ENCODE assay signal across 17 cellular contexts in the genomic region with DNA sequence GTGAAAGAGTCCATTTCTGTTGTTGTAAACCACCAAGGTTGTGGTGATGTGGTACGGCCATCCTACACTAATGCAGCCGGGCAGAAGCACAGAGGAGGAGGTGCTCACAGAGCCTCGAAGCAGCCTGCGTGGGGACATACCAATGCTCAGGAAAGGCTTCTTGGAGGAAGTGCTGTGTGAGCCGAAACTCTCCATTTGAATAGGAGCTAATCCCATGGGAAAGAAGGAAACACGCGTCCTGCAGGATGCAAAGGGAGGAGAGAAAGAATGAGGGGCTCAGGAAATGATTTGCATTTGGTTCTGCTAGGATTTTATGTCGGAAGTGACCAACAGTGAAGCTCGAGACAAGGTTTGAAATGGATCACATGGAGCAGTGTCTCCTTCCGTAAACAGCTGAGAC.
DNase-seq lines count a peak whose midpoint lies in the region; ATAC-seq, FAIRE-seq and TF ChIP-seq lines count a peak whose summit lies in the region.
"Had no signal": no experiment of that assay in that cellular context is flagged by ENCODE, and none has a peak within 500 bp of the region (broad histone marks: within the 10 kb centered on the region; RNA-seq: fewer than 3 reads in every experiment).

No MANE protein-coding gene starts in this region.

- CTCF ChIA-PET in A673 (lab: Charles Lee) = no interaction called here
- CTCF ChIA-PET in H1 (lab: Charles Lee; ENCODE audit: partially characterized antibody) = interaction anchor here (0.8 kb wide), 1 partner anchor 9 kb away, joined by 4 read pairs; no protein-coding TSS in a partner anchor

- H4K91ac ChIP-seq in H1 (replicated peaks; ENCODE audit: insufficient read length, low read length) = no peak overlapping the region

- no peak overlapping the region for H2BK20ac ChIP-seq in H1 (ENCODE audit: low read length)

- TF ChIP-seq CTCF in A673 (conservative IDR thresholded peaks at IDR 0.05; ENCODE audit: low read depth, low read length) (no peak), H1 (IDR thresholded peaks at IDR 0.05; ENCODE audit: control extremely low read depth in 1 of 3, insufficient read depth in 1 of 3, low read depth in 1 of 3, low read length in 3 of 3) (no peak)

- no peaks in the 10 kb centered on the region for H3K23me2 ChIP-seq in H1 (ENCODE audit: low read depth, low read length)

- no peak overlapping the region; the same call in 1 of the 2 replicates for H2BK5ac ChIP-seq in H1 (ENCODE audit: low read depth, low read length)

- H3K4ac ChIP-seq in H1 (replicated peaks; ENCODE audit: insufficient read length, low read depth, low read length) = no peak overlapping the region

- TF ChIP-seq EP300 in H1 (IDR thresholded peaks at IDR 0.05; ENCODE audit: borderline replicate concordance in 1 of 2, low read depth in 2 of 2, low read length in 2 of 2) = no peak

- no peaks in the 10 kb centered on the region for H4K20me1 ChIP-seq in H1 (replicated peaks in 1 of 2; ENCODE audit: control insufficient read depth in 1 of 2, insufficient read depth in 2 of 2, low read length in 2 of 2)
- H4K20me1 ChIP-seq: BLaER1 had no signal

- H3K27me3 ChIP-seq in A673 (replicated peaks; ENCODE audit: insufficient read depth, low read depth, low read length, poor library complexity) (no peaks in the 10 kb centered on the region), HUES48 (ENCODE audit: control insufficient read depth, insufficient read depth, low read length) (no peaks in the 10 kb centered on the region), H1 (replicated peaks in 1 of 4; ENCODE audit: control insufficient read depth in 3 of 4, extremely low read depth in 1 of 4, insufficient read depth in 3 of 4, low read length in 3 of 4) (no peaks in the 10 kb centered on the region)
- H3K27me3 ChIP-seq: BLaER1 had no signal

- H3K79me2 ChIP-seq in H1 (ENCODE audit: control insufficient read depth in 1 of 2, insufficient read depth in 2 of 2, low read length in 2 of 2) = no peaks in the 10 kb centered on the region

- BruUV-seq in A673 (replicated peaks; lab: Mats Ljungman, UMichigan) = no TSS peak

- no peak overlapping the region for H2AK5ac ChIP-seq in H1 (ENCODE audit: low read depth, low read length)

- H3K23ac ChIP-seq in H1 (ENCODE audit: insufficient read length) = no peak overlapping the region

- intact Hi-C loops in A673 (cut with micrococcal nuclease; ENCODE audit: unreplicated experiment) = no loop called here

- H3K14ac ChIP-seq in H1 (ENCODE audit: insufficient read length) = no peak overlapping the region

- H3K9ac ChIP-seq in HUES48 (ENCODE audit: low read depth, low read length) (no peak overlapping the region), H1 (replicated peaks in 1 of 4; ENCODE audit: extremely low read depth in 1 of 4, low read depth in 3 of 4, low read length in 3 of 4) (no peak overlapping the region)
- H3K9ac ChIP-seq: BLaER1 had no signal

- H3K4me2 ChIP-seq in H1 (ENCODE audit: insufficient read depth in 1 of 2, low read depth in 2 of 2, low read length in 2 of 2) = no peak overlapping the region
- H3K4me2 ChIP-seq: BLaER1 had no signal

- peak overlapping the region; percentile 54 for H2AFZ ChIP-seq in H1 (ENCODE audit: low read length)

- POLR2A ChIA-PET in A673 (lab: Charles Lee; ENCODE audit: low non-redundant PET) = no interaction called here
- POLR2A ChIA-PET in H1 (lab: Charles Lee; ENCODE audit: partially characterized antibody) = interaction anchor here (0.8 kb wide), 1 partner anchor 9 kb away, joined by 3 read pairs; no protein-coding TSS in a partner anchor

- no peak overlapping the region for H3K18ac ChIP-seq in H1 (ENCODE audit: extremely low read depth, low read length)

- no peak for TF ChIP-seq POLR2A in H1 (IDR thresholded peaks at IDR 0.05; ENCODE audit: control extremely low read depth in 1 of 2, low read depth in 2 of 2, low read length in 2 of 2)

- no peak overlapping the region for H4K5ac ChIP-seq in H1 (ENCODE audit: insufficient read length, low read depth, low read length)

- H3K56ac ChIP-seq in H1 (replicated peaks; ENCODE audit: insufficient read length, low read depth, low read length) = no peak overlapping the region

- H2BK15ac ChIP-seq in H1 (ENCODE audit: low read length) = no peak overlapping the region

- no peaks in the 10 kb centered on the region for H3K79me1 ChIP-seq in H1 (ENCODE audit: low read depth, low read length)

- ATAC-seq in GM18867 (IDR thresholded peaks at IDR 0.05; ENCODE audit: unreplicated experiment) (no peak), HG02610 (IDR thresholded peaks at IDR 0.05; ENCODE audit: unreplicated experiment) (no peak)
- ATAC-seq: GM12878, HCT116 had no signal

- H4K8ac ChIP-seq in H1 (ENCODE audit: extremely low read depth, insufficient read depth, low read length) = no peak overlapping the region

- no peak overlapping the region for H2BK12ac ChIP-seq in H1 (ENCODE audit: low read depth, low read length)

- no peak overlapping the region for H2BK120ac ChIP-seq in H1 (replicated peaks; ENCODE audit: low read depth, low read length)

- H3K27ac ChIP-seq in A673 (ENCODE audit: low read depth, low read length, poor library complexity, severe bottlenecking) (peak overlapping the region; percentile 79), HUES48 (ENCODE audit: low read depth, low read length) (peak overlapping the region; percentile 51), H1 (ENCODE audit: low read depth, low read length) (no peak overlapping the region)
- H3K27ac ChIP-seq: 22Rv1, BLaER1, HL-60 had no signal

- TF ChIP-seq RAD21 in H1 (IDR thresholded peaks at IDR 0.05 in 1 of 2, conservative IDR thresholded peaks at IDR 0.05 in 1 of 2; ENCODE audit: low read depth in 2 of 2, low read length in 2 of 2) = no peak

- H3K4me3 ChIP-seq in A673 (ENCODE audit: low read depth, low read length, poor library complexity, severe bottlenecking) = peak overlapping the region; percentile 24
- H3K4me3 ChIP-seq in HUES48 (ENCODE audit: low read depth, low read length) = no peak overlapping the region
- H3K4me3 ChIP-seq in H1 (ENCODE audit: extremely low read depth in 1 of 4, insufficient read depth in 2 of 4, low read depth in 3 of 4, low read length in 4 of 4) = no peak overlapping the region
- H3K4me3 ChIP-seq: BLaER1, GM12878 had no signal

- DNase-seq in A673 (ENCODE audit: low spot score) (peak; percentile 70), H1 (ENCODE audit: low read depth in 1 of 2, low spot score in 2 of 2) (no peak), iPS DF 4.7 (ENCODE audit: extremely low read depth, low spot score) (peak; percentile 9), NCI-H2081 treated with DMSO at 0.1 percent for 48 hours (lab: John Stamatoyannopoulos, UW) (no peak), kidney glomerular epithelial cell (lab: John Stamatoyannopoulos, UW) (no peak)
- DNase-seq: AML-193, DMS 273 treated with DMSO at 0.1 percent for 48 hours, GOT3 had no signal

- no peak for FAIRE-seq in H1 (lab: Jason Lieb, UNC)
- FAIRE-seq: GM12878, GM18507 had no signal

- no peaks in the 10 kb centered on the region for H3K9me3 ChIP-seq in A673 (ENCODE audit: low read depth, low read length, poor library complexity, severe bottlenecking)
- H3K9me3 ChIP-seq in HUES48 (ENCODE audit: control insufficient read depth, insufficient read depth, low read length) = peaks cover 8% of the 10 kb centered on the region; the same call in 1 of the 2 replicates
- H3K9me3 ChIP-seq in H1 (ENCODE audit: insufficient read depth in 2 of 2, low read depth in 1 of 2, low read length in 1 of 2) = peaks cover 0 to 9% of the 10 kb centered on the region in 2 experiments; a peak in 2 of 4 replicates
- H3K9me3 ChIP-seq: BLaER1 had no signal

- 67% methylated on average over 10 of the region's 10 CpGs; no CpG with 5 or more reads in 1 of the 2 experiments for whole genome bisulfite sequencing in H1 (ENCODE audit: extremely low coverage in 1 of 2, insufficient coverage in 1 of 2, insufficient read length in 1 of 2, insufficient replicate concordance in 2 of 2, low coverage in 1 of 2, low lambda C conversion rate in 2 of 2, missing lambda C conversion rate in 1 of 2), 2 experiments

- H3K36me3 ChIP-seq in A673 (ENCODE audit: insufficient read depth, low read length, poor library complexity, severe bottlenecking) (no peaks in the 10 kb centered on the region), HUES48 (ENCODE audit: control insufficient read depth, insufficient read depth, low read length) (no peaks in the 10 kb centered on the region), H1 (ENCODE audit: control insufficient read depth in 2 of 4, insufficient read depth in 4 of 4, low read length in 3 of 4) (no peaks in the 10 kb centered on the region)
- H3K36me3 ChIP-seq: BLaER1 had no signal

- H3K4me1 ChIP-seq in A673 (ENCODE audit: insufficient read depth, low read length, poor library complexity, severe bottlenecking) = peaks cover 10% of the 10 kb centered on the region
- peaks cover 14% of the 10 kb centered on the region for H3K4me1 ChIP-seq in HUES48 (ENCODE audit: control insufficient read depth, insufficient read depth, low read length)
- peaks cover 0 to 2% (median 0%) of the 10 kb centered on the region in 4 experiments; a peak in 1 of 7 replicates for H3K4me1 ChIP-seq in H1 (replicated peaks in 1 of 4; ENCODE audit: control insufficient read depth in 3 of 4, insufficient read depth in 4 of 4, low read length in 3 of 4)
- H3K4me1 ChIP-seq: BLaER1 had no signal

TF ChIP-seq in H1, 55 proteins besides CTCF, POLR2A, EP300 and RAD21 (continues in another document):
- TF ChIP-seq SIRT6 (IDR thresholded peaks at IDR 0.05; ENCODE audit: low read length) = no peak
- TF ChIP-seq TEAD4 (IDR thresholded peaks at IDR 0.05; ENCODE audit: low read depth, low read length) = no peak
- TF ChIP-seq RXRA (IDR thresholded peaks at IDR 0.05; ENCODE audit: insufficient read depth, low read depth, low read length) = no peak
- TF ChIP-seq HDAC2 (IDR thresholded peaks at IDR 0.05; ENCODE audit: borderline replicate concordance in 1 of 2, low read depth in 2 of 2, low read length in 2 of 2) = no peak
- no peak for TF ChIP-seq CHD2 (IDR thresholded peaks at IDR 0.05; ENCODE audit: low read length)
- TF ChIP-seq SAP30 (IDR thresholded peaks at IDR 0.05; ENCODE audit: insufficient read depth, insufficient replicate concordance, low read length) = no peak
- TF ChIP-seq BACH1 (IDR thresholded peaks at IDR 0.05; ENCODE audit: low read length) = no peak
- TF ChIP-seq, protein P1, sequence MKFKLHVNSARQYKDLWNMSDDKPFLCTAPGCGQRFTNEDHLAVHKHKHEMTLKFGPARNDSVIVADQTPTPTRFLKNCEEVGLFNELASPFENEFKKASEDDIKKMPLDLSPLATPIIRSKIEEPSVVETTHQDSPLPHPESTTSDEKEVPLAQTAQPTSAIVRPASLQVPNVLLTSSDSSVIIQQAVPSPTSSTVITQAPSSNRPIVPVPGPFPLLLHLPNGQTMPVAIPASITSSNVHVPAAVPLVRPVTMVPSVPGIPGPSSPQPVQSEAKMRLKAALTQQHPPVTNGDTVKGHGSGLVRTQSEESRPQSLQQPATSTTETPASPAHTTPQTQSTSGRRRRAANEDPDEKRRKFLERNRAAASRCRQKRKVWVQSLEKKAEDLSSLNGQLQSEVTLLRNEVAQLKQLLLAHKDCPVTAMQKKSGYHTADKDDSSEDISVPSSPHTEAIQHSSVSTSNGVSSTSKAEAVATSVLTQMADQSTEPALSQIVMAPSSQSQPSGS (IDR thresholded peaks at IDR 0.05; ENCODE audit: low read length) = no peak
- no peak for TF ChIP-seq PHF8 (conservative IDR thresholded peaks at IDR 0.05; ENCODE audit: low read depth, low read length)
- TF ChIP-seq CBX5 (IDR thresholded peaks at IDR 0.05; ENCODE audit: low read depth, low read length) = no peak

Comparison
In these comparisons a context has a peak if more than half of its experiments do, and no peak if none do; other contexts are left out.
1. DNase-seq: peak in A673 (single experiment) and iPS DF 4.7 (single experiment); none in H1 (0 of 2), NCI-H2081 treated with DMSO at 0.1 percent for 48 hours (single experiment) and kidney glomerular epithelial cell (single experiment).